14 cellular contexts compared by ENCODE assay signal in genomic region chr1:242886137-242886536, GRCh38.
DNase-seq lines count a peak whose midpoint lies in the region; ATAC-seq and TF ChIP-seq lines count a peak whose summit lies in the region.
"Had no signal": no experiment of that assay in that cellular context is flagged by ENCODE, and none has a peak within 500 bp of the region (broad histone marks: within the 10 kb centered on the region; RNA-seq: fewer than 3 reads in every experiment).

No MANE protein-coding gene starts in this region.

- H3K4me1 ChIP-seq in Karpas-422 (ENCODE audit: low read length) = no peaks in the 10 kb centered on the region
- H3K4me1 ChIP-seq: vagina had no signal

- ATAC-seq in GM18499 (IDR thresholded peaks at IDR 0.05; ENCODE audit: insufficient read depth, unreplicated experiment) = peak; percentile 62
- ATAC-seq in GM19455 (IDR thresholded peaks at IDR 0.05; ENCODE audit: unreplicated experiment) = peak; percentile 60
- peak; percentile 94 for ATAC-seq in HG02943 (IDR thresholded peaks at IDR 0.05; ENCODE audit: low read depth, unreplicated experiment)
- peak; percentile 72 for ATAC-seq in HG03565 (IDR thresholded peaks at IDR 0.05; ENCODE audit: unreplicated experiment)

- H3K79me2 ChIP-seq in Karpas-422 (ENCODE audit: low read length) = no peaks in the 10 kb centered on the region

- H3K4me3 ChIP-seq in Karpas-422 (ENCODE audit: low read length) = no peak overlapping the region
- H3K4me3 ChIP-seq: cardiac muscle cell, vagina had no signal

- no peak for TF ChIP-seq POLR2A in erythroblast (IDR thresholded peaks at IDR 0.05; ENCODE audit: low read length)

- no peak overlapping the region for H3K4me3 Mint-ChIP-seq in activated CD4-positive, alpha-beta memory T cell treated with anti-CD3 and anti-CD28 coated beads for 36 hours

- no peak overlapping the region for H2AFZ ChIP-seq in Karpas-422 (ENCODE audit: low read length)

- no peaks in the 10 kb centered on the region for H4K20me1 ChIP-seq in Karpas-422 (ENCODE audit: insufficient read depth, low read depth, low read length)

- H3K36me3 Mint-ChIP-seq in activated CD4-positive, alpha-beta memory T cell treated with anti-CD3 and anti-CD28 coated beads for 36 hours = no peaks in the 10 kb centered on the region

- intact Hi-C loops in activated CD4-positive, alpha-beta memory T cell treated with anti-CD3 and anti-CD28 coated beads for 36 hours (cut with micrococcal nuclease) = no loop called here

- POLR2A ChIA-PET in activated CD4-positive, alpha-beta memory T cell treated with anti-CD3 and anti-CD28 coated beads for 36 hours (lab: Charles Lee) = no interaction called here

- H3K9ac ChIP-seq in Karpas-422 (ENCODE audit: low read length) = no peak overlapping the region

- H3K9me3 Mint-ChIP-seq in activated CD4-positive, alpha-beta memory T cell treated with anti-CD3 and anti-CD28 coated beads for 36 hours = no peaks in the 10 kb centered on the region

- H3K27me3 Mint-ChIP-seq in activated CD4-positive, alpha-beta memory T cell treated with anti-CD3 and anti-CD28 coated beads for 36 hours = peaks cover 8% of the 10 kb centered on the region

- no peak overlapping the region for H3K4me2 ChIP-seq in Karpas-422 (ENCODE audit: low read depth, low read length, poor library complexity, severe bottlenecking)

- DNase-seq in Karpas-422 (no peak), erythroblast (lab: John Stamatoyannopoulos, UW) (no peak)
- no peak for DNase-seq in stimulated activated CD4-positive, alpha-beta T cell treated with anti-CD3 and anti-CD28 coated beads, Interleukin-12 subunit alpha, Interleukin-12 subunit beta, amount 100 ng/mL, for 4 hours
- DNase-seq in activated CD4-positive, alpha-beta memory T cell treated with anti-CD3 and anti-CD28 coated beads for 36 hours = no peak
- DNase-seq: activated CD4-positive, alpha-beta T cell treated with anti-CD3 and anti-CD28 coated beads for 48 hours; DMS53; mesenchymal stem cell; NCI-H2081 treated with DMSO at 0.1 percent for 48 hours had no signal

- H3K4me1 Mint-ChIP-seq in activated CD4-positive, alpha-beta memory T cell treated with anti-CD3 and anti-CD28 coated beads for 36 hours (ENCODE audit: low read depth) = no peaks in the 10 kb centered on the region

- H3K27ac ChIP-seq in Karpas-422 (ENCODE audit: low read length) = no peak overlapping the region
- H3K27ac ChIP-seq: cardiac muscle cell, vagina had no signal

- H3K9me3 ChIP-seq in Karpas-422 (ENCODE audit: low read length) = no peaks in the 10 kb centered on the region
- H3K9me3 ChIP-seq: vagina had no signal

- no peaks in the 10 kb centered on the region for H3K27me3 ChIP-seq in Karpas-422 (ENCODE audit: low read length)
- H3K27me3 ChIP-seq: cardiac muscle cell, vagina had no signal

- no peak overlapping the region for H3K27ac Mint-ChIP-seq in activated CD4-positive, alpha-beta memory T cell treated with anti-CD3 and anti-CD28 coated beads for 36 hours

- CTCF ChIA-PET in activated CD4-positive, alpha-beta memory T cell treated with anti-CD3 and anti-CD28 coated beads for 36 hours (lab: Charles Lee) = no interaction called here

- H3K9me2 ChIP-seq in Karpas-422 (replicated peaks; ENCODE audit: insufficient read depth, low read length) = no peaks in the 10 kb centered on the region

- no peaks in the 10 kb centered on the region for H3K36me3 ChIP-seq in Karpas-422 (ENCODE audit: insufficient read depth, low read length)
- H3K36me3 ChIP-seq: cardiac muscle cell, vagina had no signal
